8 cellular contexts compared by ENCODE assay signal in the genomic region with DNA sequence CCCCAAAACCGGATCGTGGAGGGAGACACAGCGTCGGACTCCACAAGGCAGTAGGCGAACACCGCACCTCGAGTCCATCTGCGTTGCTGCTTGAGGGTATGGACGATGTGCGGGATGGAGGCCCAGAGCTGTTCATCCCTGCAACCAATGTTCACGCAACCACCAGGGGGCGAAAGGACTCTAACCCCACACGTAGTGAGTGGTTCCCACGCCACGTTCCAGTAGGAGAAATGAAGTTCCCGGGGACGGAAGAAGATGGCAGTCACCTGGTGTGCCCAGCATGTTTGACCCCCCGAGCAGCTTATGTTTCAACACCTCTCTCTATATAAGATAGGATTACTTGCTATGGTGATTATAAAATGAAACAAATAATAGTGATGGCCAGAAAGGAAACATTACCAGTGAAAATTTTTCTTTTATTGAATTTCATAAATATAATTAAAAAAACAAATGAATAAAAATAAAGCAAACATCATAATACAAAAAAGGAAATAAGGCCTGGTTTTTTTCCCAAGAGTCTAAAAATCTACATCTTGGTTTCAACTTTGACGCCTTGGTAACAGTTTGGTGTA.
DNase-seq lines count a peak whose midpoint lies in the region; ATAC-seq, FAIRE-seq and TF ChIP-seq lines count a peak whose summit lies in the region.

No MANE protein-coding gene starts in this region.

- H2BK15ac ChIP-seq in mesendoderm (replicated peaks; ENCODE audit: low read depth): no peak overlapping the region

- no peaks in the 10 kb centered on the region for H3K79me2 ChIP-seq in mesendoderm (ENCODE audit: control insufficient read depth, insufficient read depth, low read length)

- H2BK5ac ChIP-seq in mesendoderm (ENCODE audit: low read length): no peak overlapping the region

- intact Hi-C loops in natural killer cell (cut with micrococcal nuclease): loop anchor here (2.0 kb wide), 1 partner anchor 611 kb away; no protein-coding TSS in a partner anchor

- no CpG with 5 or more reads among the region's 19 CpGs for WGBS in mesendoderm (ENCODE audit: extremely low coverage, insufficient coverage, low lambda C conversion rate)

- no peaks in the 10 kb centered on the region for H3K79me1 ChIP-seq in mesendoderm (ENCODE audit: low read length)

- H3K4me3 Mint-ChIP-seq in natural killer cell: no peak overlapping the region
- H3K4me3 Mint-ChIP-seq in natural killer cell treated with Interleukin-12 subunit alpha and Interleukin-12 subunit beta and Interleukin-15 and Interleukin-18, amount 100 ng/mL, for 72 hours: no peak overlapping the region

- H3K27me3 Mint-ChIP-seq in natural killer cell (ENCODE audit: low read depth in 2 of 2): peaks cover 19 to 51% of the 10 kb centered on the region in 2 donors
- H3K27me3 Mint-ChIP-seq in natural killer cell treated with Interleukin-12 subunit alpha and Interleukin-12 subunit beta and Interleukin-15 and Interleukin-18, amount 100 ng/mL, for 72 hours: peaks cover 20 to 36% of the 10 kb centered on the region in 2 donors

- H3K4me3 ChIP-seq in mesendoderm (ENCODE audit: low read length): no peak overlapping the region

- no peak overlapping the region for H3K56ac ChIP-seq in mesendoderm (ENCODE audit: low read length)

- ATAC-seq in natural killer cell: peak in 1 of 3 donors; percentile 56
- ATAC-seq in natural killer cell treated with Interleukin-12 subunit alpha and Interleukin-12 subunit beta and Interleukin-15 and Interleukin-18, amount 100 ng/mL, for 72 hours: no peak
- ATAC-seq in GM21423 (IDR thresholded peaks at IDR 0.05; ENCODE audit: unreplicated experiment): no peak

- H2BK120ac ChIP-seq in mesendoderm (ENCODE audit: low read depth, low read length): no peak overlapping the region

- H3K36me3 Mint-ChIP-seq in natural killer cell: no peaks in the 10 kb centered on the region
- no peaks in the 10 kb centered on the region for H3K36me3 Mint-ChIP-seq in natural killer cell treated with Interleukin-12 subunit alpha and Interleukin-12 subunit beta and Interleukin-15 and Interleukin-18, amount 100 ng/mL, for 72 hours

- no peak overlapping the region for H3K23ac ChIP-seq in mesendoderm (ENCODE audit: low read length)

- no peak overlapping the region for H4K5ac ChIP-seq in mesendoderm (ENCODE audit: low read length)

- no peak overlapping the region for H3K18ac ChIP-seq in mesendoderm (ENCODE audit: low read length)

- H3K4ac ChIP-seq in mesendoderm (ENCODE audit: low read depth, low read length): no peak overlapping the region

- TF ChIP-seq CTCF in natural killer cell (IDR thresholded peaks at IDR 0.05): peak; percentile 41

- H3K9ac ChIP-seq in mesendoderm (ENCODE audit: low read length): no peak overlapping the region

- no peak overlapping the region for H3K27ac Mint-ChIP-seq in natural killer cell
- H3K27ac Mint-ChIP-seq in natural killer cell treated with Interleukin-12 subunit alpha and Interleukin-12 subunit beta and Interleukin-15 and Interleukin-18, amount 100 ng/mL, for 72 hours: no peak overlapping the region

- H2AK5ac ChIP-seq in mesendoderm (ENCODE audit: low read length): no peak overlapping the region

- no peak overlapping the region for H3K27ac ChIP-seq in mesendoderm (ENCODE audit: low read depth, low read length)

- no peak overlapping the region for H4K8ac ChIP-seq in mesendoderm (ENCODE audit: low read depth, low read length)

- peak; percentile 48 for FAIRE-seq in endometrium (lab: Jason Lieb, UNC)

- DNase-seq in natural killer cell (peak; percentile 30), NCI-H2107 (lab: John Stamatoyannopoulos, UW) (peak; percentile 25), mesendoderm (peak; percentile 85)
- DNase-seq in natural killer cell treated with Interleukin-12 subunit alpha and Interleukin-12 subunit beta and Interleukin-15 and Interleukin-18, amount 100 ng/mL, for 72 hours (ENCODE audit: low spot score): no peak
- DNase-seq in activated CD4-positive, alpha-beta T cell treated with anti-CD3 and anti-CD28 coated beads, Interleukin-2, amount 50 U/mL, for 24 hours (ENCODE audit: low read depth in 1 of 2, low spot score in 1 of 2): peak; percentile 7 to 21
- peak; percentile 79 for DNase-seq in stimulated activated CD8-positive, alpha-beta memory T cell treated with anti-CD3 and anti-CD28 coated beads, Interleukin-4, amount 100 ng/mL, for 48 hours

- no peaks in the 10 kb centered on the region for H3K9me3 Mint-ChIP-seq in natural killer cell
- H3K9me3 Mint-ChIP-seq in natural killer cell treated with Interleukin-12 subunit alpha and Interleukin-12 subunit beta and Interleukin-15 and Interleukin-18, amount 100 ng/mL, for 72 hours: no peaks in the 10 kb centered on the region

- no peaks in the 10 kb centered on the region for H3K4me1 ChIP-seq in mesendoderm (ENCODE audit: control insufficient read depth, low read depth, low read length)

- no peaks in the 10 kb centered on the region for H3K4me1 Mint-ChIP-seq in natural killer cell
- peaks cover 0 to 5% of the 10 kb centered on the region in 2 donors for H3K4me1 Mint-ChIP-seq in natural killer cell treated with Interleukin-12 subunit alpha and Interleukin-12 subunit beta and Interleukin-15 and Interleukin-18, amount 100 ng/mL, for 72 hours (ENCODE audit: low read depth in 2 of 2)

- H3K27me3 ChIP-seq in mesendoderm (ENCODE audit: insufficient read depth, low read length, poor library complexity): no peaks in the 10 kb centered on the region

- H3K36me3 ChIP-seq in mesendoderm (ENCODE audit: control insufficient read depth, insufficient read depth, low read length): no peaks in the 10 kb centered on the region

- no peak overlapping the region for H3K4me2 ChIP-seq in mesendoderm (ENCODE audit: low read length)
